In genomic region chr3:30518201-30518864, GRCh38 we compare ENCODE assay signal across 11 cellular contexts.
DNase-seq lines count a peak whose midpoint lies in the region; ATAC-seq, FAIRE-seq and TF ChIP-seq lines count a peak whose summit lies in the region.
"Had no signal": no experiment of that assay in that cellular context is flagged by ENCODE, and none has a peak within 500 bp of the region (broad histone marks: within the 10 kb centered on the region; RNA-seq: fewer than 3 reads in every experiment).

No MANE protein-coding gene starts in this region.

- CTCF ChIA-PET in activated CD8-positive, alpha-beta memory T cell treated with anti-CD3 and anti-CD28 coated beads, Interleukin-2, amount 10 ng/mL, durations not matched to agents 7 days and 5 days (lab: Charles Lee) = interaction anchor here (1.2 to 1.3 kb wide), 3 partner anchors 62 to 175 kb away, joined by 3 to 5 read pairs (median 3); no protein-coding TSS in a partner anchor

- no peaks in the 10 kb centered on the region for H4K20me1 ChIP-seq in keratinocyte (ENCODE audit: control insufficient read depth, extremely low read depth, insufficient read depth, low read length)

- H3K4me1 ChIP-seq in body of pancreas = peaks cover 43% of the 10 kb centered on the region
- H3K4me1 ChIP-seq in keratinocyte (ENCODE audit: control insufficient read depth, extremely low read depth, insufficient read depth, low read length) = peaks cover 9% of the 10 kb centered on the region
- peaks cover 17% of the 10 kb centered on the region for H3K4me1 ChIP-seq in stomach smooth muscle (ENCODE audit: control insufficient read depth, insufficient read depth, low read length)

- H3K36me3 ChIP-seq in body of pancreas (replicated peaks in 1 of 2; ENCODE audit: insufficient read depth in 1 of 2, low read depth in 2 of 2) = no peaks in the 10 kb centered on the region
- H3K36me3 ChIP-seq in keratinocyte (ENCODE audit: control insufficient read depth in 2 of 2, extremely low read depth in 1 of 2, insufficient read depth in 2 of 2, low read length in 2 of 2) = no peaks in the 10 kb centered on the region
- no peaks in the 10 kb centered on the region for H3K36me3 ChIP-seq in stomach smooth muscle (ENCODE audit: control insufficient read depth in 2 of 2, insufficient read depth in 2 of 2, low read length in 2 of 2)

- ATAC-seq in body of pancreas (peak; percentile 94), HG02588 (IDR thresholded peaks at IDR 0.05; ENCODE audit: unreplicated experiment) (no peak), GM18511 (IDR thresholded peaks at IDR 0.05; ENCODE audit: unreplicated experiment) (no peak)
- ATAC-seq in activated CD8-positive, alpha-beta memory T cell treated with anti-CD3 and anti-CD28 coated beads, Interleukin-2, amount 10 ng/mL, durations not matched to agents 7 days and 5 days = no peak

- WGBS in body of pancreas, 2 donors = 1 to 25% methylated on average over 4 of the region's 4 CpGs

- H3K27ac ChIP-seq in body of pancreas (peak overlapping the region; percentile 28 to 79 (median 57)), keratinocyte (ENCODE audit: control insufficient read depth, insufficient read depth, low read length) (no peak overlapping the region), stomach smooth muscle (ENCODE audit: low read length) (peak overlapping the region; percentile 65)
- H3K27ac ChIP-seq: HL-60 had no signal

- H3K9ac ChIP-seq in keratinocyte (ENCODE audit: control insufficient read depth, extremely low read depth, insufficient read depth, low read length) = no peak overlapping the region
- peak overlapping the region in 1 of 2 donors; percentile 3 for H3K9ac ChIP-seq in stomach smooth muscle (ENCODE audit: low read length in 2 of 2)

- H3K4me2 ChIP-seq in keratinocyte (ENCODE audit: control insufficient read depth, extremely low read depth, insufficient read depth, low read depth, low read length) = peak overlapping the region; percentile 19

- no peaks in the 10 kb centered on the region for H3K9me3 Mint-ChIP-seq in activated CD8-positive, alpha-beta memory T cell treated with anti-CD3 and anti-CD28 coated beads, Interleukin-2, amount 10 ng/mL, durations not matched to agents 7 days and 5 days (ENCODE audit: low read depth)
- H3K9me3 Mint-ChIP-seq: activated CD4-positive, alpha-beta memory T cell treated with anti-CD3 and anti-CD28 coated beads for 36 hours had no signal

- peaks cover 2% of the 10 kb centered on the region for H3K36me3 Mint-ChIP-seq in activated CD8-positive, alpha-beta memory T cell treated with anti-CD3 and anti-CD28 coated beads, Interleukin-2, amount 10 ng/mL, durations not matched to agents 7 days and 5 days
- H3K36me3 Mint-ChIP-seq: activated CD4-positive, alpha-beta memory T cell treated with anti-CD3 and anti-CD28 coated beads for 36 hours had no signal

- peaks cover 16% of the 10 kb centered on the region for H3K4me1 Mint-ChIP-seq in activated CD8-positive, alpha-beta memory T cell treated with anti-CD3 and anti-CD28 coated beads, Interleukin-2, amount 10 ng/mL, durations not matched to agents 7 days and 5 days

- H3K4me3 ChIP-seq in body of pancreas = no peak overlapping the region
- H3K4me3 ChIP-seq in keratinocyte (ENCODE audit: control insufficient read depth in 2 of 3, extremely low read depth in 1 of 3, insufficient read depth in 2 of 3, low read depth in 1 of 3, low read length in 3 of 3) = no peak overlapping the region
- H3K4me3 ChIP-seq in stomach smooth muscle (ENCODE audit: low read length in 2 of 2) = peak overlapping the region in 1 of 2 donors; percentile 29

- no peaks in the 10 kb centered on the region for H3K27me3 Mint-ChIP-seq in activated CD8-positive, alpha-beta memory T cell treated with anti-CD3 and anti-CD28 coated beads, Interleukin-2, amount 10 ng/mL, durations not matched to agents 7 days and 5 days
- H3K27me3 Mint-ChIP-seq: activated CD4-positive, alpha-beta memory T cell treated with anti-CD3 and anti-CD28 coated beads for 36 hours had no signal

- TF ChIP-seq CTCF in body of pancreas (IDR thresholded peaks at IDR 0.05) = peak in 5 of 7 experiments; percentile 9 to 57 (median 44)
- TF ChIP-seq CTCF in keratinocyte (optimal IDR thresholded peaks at IDR 0.05 in 1 of 3, IDR thresholded peaks at IDR 0.05 in 1 of 3, conservative IDR thresholded peaks at IDR 0.05 in 1 of 3; ENCODE audit: extremely low read depth in 1 of 3, insufficient read depth in 2 of 3, low read length in 3 of 3) = peak in 1 of 3 experiments; percentile 40

- no peak overlapping the region for H3K4me3 Mint-ChIP-seq in activated CD8-positive, alpha-beta memory T cell treated with anti-CD3 and anti-CD28 coated beads, Interleukin-2, amount 10 ng/mL, durations not matched to agents 7 days and 5 days
- H3K4me3 Mint-ChIP-seq: activated CD4-positive, alpha-beta memory T cell treated with anti-CD3 and anti-CD28 coated beads for 36 hours had no signal

- H3K9me1 ChIP-seq in keratinocyte (ENCODE audit: control insufficient read depth, extremely low read depth, insufficient read depth, low read length) = no peaks in the 10 kb centered on the region

- no peaks in the 10 kb centered on the region for H3K27me3 ChIP-seq in body of pancreas
- no peaks in the 10 kb centered on the region for H3K27me3 ChIP-seq in keratinocyte (ENCODE audit: control insufficient read depth, extremely low read depth, insufficient read depth, low read length)
- no peaks in the 10 kb centered on the region for H3K27me3 ChIP-seq in stomach smooth muscle (ENCODE audit: control insufficient read depth in 1 of 2, insufficient read depth in 2 of 2, low read length in 2 of 2)

- dilution Hi-C loops in keratinocyte (cut with MboI; ENCODE audit: extremely low pct_ligation_motif_present, low sequenced_read_pairs) = no loop called here

- DNase-seq in NCI-H1105 treated with DMSO at 0.1 percent for 48 hours (lab: John Stamatoyannopoulos, UW) (peak; percentile 81), body of pancreas (peak; percentile 60 to 89 (median 77)), keratinocyte (ENCODE audit: low read depth, low spot score) (no peak)
- DNase-seq in central memory CD4-positive, alpha-beta T cell = no peak
- DNase-seq in activated CD8-positive, alpha-beta memory T cell treated with anti-CD3 and anti-CD28 coated beads, Interleukin-2, amount 10 ng/mL, durations not matched to agents 7 days and 5 days = no peak
- DNase-seq: activated CD4-positive, alpha-beta memory T cell treated with anti-CD3 and anti-CD28 coated beads for 36 hours; NK-92 treated with Interleukin-12 subunit alpha and Interleukin-12 subunit beta, amount 100 ng/mL, for 24 hours had no signal

- FAIRE-seq in keratinocyte (lab: Jason Lieb, UNC) = peak; percentile 82

- TF ChIP-seq POLR2A in body of pancreas (IDR thresholded peaks at IDR 0.05) = no peak

- H3K27ac Mint-ChIP-seq in activated CD8-positive, alpha-beta memory T cell treated with anti-CD3 and anti-CD28 coated beads, Interleukin-2, amount 10 ng/mL, durations not matched to agents 7 days and 5 days = no peak overlapping the region
- H3K27ac Mint-ChIP-seq: activated CD4-positive, alpha-beta memory T cell treated with anti-CD3 and anti-CD28 coated beads for 36 hours had no signal

- peak overlapping the region; percentile 29 for H2AFZ ChIP-seq in keratinocyte (ENCODE audit: control insufficient read depth, low read length)

- H3K79me2 ChIP-seq in keratinocyte (ENCODE audit: control insufficient read depth, insufficient read depth, low read length) = no peaks in the 10 kb centered on the region

- intact Hi-C loops in body of pancreas (cut with DNase I) = no loop called here

- H3K9me3 ChIP-seq in body of pancreas (no peaks in the 10 kb centered on the region), keratinocyte (ENCODE audit: control insufficient read depth, low read depth, low read length) (no peaks in the 10 kb centered on the region), stomach smooth muscle (ENCODE audit: control insufficient read depth in 2 of 2, low read length in 2 of 2) (no peaks in the 10 kb centered on the region)

Comparison
In these comparisons a context has a peak if more than half of its experiments do, and no peak if none do; other contexts are left out.
1. DNase-seq: peak in NCI-H1105 treated with DMSO at 0.1 percent for 48 hours (single experiment) and body of pancreas (4 of 4); none in keratinocyte (single experiment), central memory CD4-positive, alpha-beta T cell (single experiment) and activated CD8-positive, alpha-beta memory T cell treated with anti-CD3 and anti-CD28 coated beads, Interleukin-2, amount 10 ng/mL, durations not matched to agents 7 days and 5 days (single experiment).